In genomic region chr2:112835553-112836535, GRCh38 we compare ENCODE assay signal across 2 cellular contexts.
TF ChIP-seq lines count a peak whose summit lies in the region.

No MANE protein-coding gene starts in this region.

TF ChIP-seq in A549, 52 proteins besides CTCF, POLR2A, EP300 and RAD21 (continued from another document):
- TF ChIP-seq, protein P1, sequence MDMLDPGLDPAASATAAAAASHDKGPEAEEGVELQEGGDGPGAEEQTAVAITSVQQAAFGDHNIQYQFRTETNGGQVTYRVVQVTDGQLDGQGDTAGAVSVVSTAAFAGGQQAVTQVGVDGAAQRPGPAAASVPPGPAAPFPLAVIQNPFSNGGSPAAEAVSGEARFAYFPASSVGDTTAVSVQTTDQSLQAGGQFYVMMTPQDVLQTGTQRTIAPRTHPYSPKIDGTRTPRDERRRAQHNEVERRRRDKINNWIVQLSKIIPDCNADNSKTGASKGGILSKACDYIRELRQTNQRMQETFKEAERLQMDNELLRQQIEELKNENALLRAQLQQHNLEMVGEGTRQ (IDR thresholded peaks at IDR 0.05) = no peak
- TF ChIP-seq FOSB (CRISPR knock-in tag; IDR thresholded peaks at IDR 0.05) (no peak), JUN (IDR thresholded peaks at IDR 0.05) (no peak), MAX (IDR thresholded peaks at IDR 0.05) (no peak), RNF2 (IDR thresholded peaks at IDR 0.05; ENCODE audit: borderline replicate concordance, low read depth) (no peak), SREBF2 (IDR thresholded peaks at IDR 0.05) (no peak)
- TF ChIP-seq, protein P2, sequence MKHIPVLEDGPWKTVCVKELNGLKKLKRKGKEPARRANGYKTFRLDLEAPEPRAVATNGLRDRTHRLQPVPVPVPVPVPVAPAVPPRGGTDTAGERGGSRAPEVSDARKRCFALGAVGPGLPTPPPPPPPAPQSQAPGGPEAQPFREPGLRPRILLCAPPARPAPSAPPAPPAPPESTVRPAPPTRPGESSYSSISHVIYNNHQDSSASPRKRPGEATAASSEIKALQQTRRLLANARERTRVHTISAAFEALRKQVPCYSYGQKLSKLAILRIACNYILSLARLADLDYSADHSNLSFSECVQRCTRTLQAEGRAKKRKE (CRISPR knock-in tag; IDR thresholded peaks at IDR 0.05; ENCODE audit: low read depth) = no peak

TF ChIP-seq in GM23338, 12 proteins besides CTCF, POLR2A, EP300 and RAD21 (continued from another document):
- no peak for TF ChIP-seq ETS1 (IDR thresholded peaks at IDR 0.05)
- no peak for TF ChIP-seq ZNF462 (CRISPR knock-in tag; IDR thresholded peaks at IDR 0.05)
- TF ChIP-seq ZNF331 (CRISPR knock-in tag; IDR thresholded peaks at IDR 0.05; ENCODE audit: low read depth) = no peak
- no peak for TF ChIP-seq STAT1 (IDR thresholded peaks at IDR 0.05; ENCODE audit: unreplicated experiment)
- TF ChIP-seq, protein P3, sequence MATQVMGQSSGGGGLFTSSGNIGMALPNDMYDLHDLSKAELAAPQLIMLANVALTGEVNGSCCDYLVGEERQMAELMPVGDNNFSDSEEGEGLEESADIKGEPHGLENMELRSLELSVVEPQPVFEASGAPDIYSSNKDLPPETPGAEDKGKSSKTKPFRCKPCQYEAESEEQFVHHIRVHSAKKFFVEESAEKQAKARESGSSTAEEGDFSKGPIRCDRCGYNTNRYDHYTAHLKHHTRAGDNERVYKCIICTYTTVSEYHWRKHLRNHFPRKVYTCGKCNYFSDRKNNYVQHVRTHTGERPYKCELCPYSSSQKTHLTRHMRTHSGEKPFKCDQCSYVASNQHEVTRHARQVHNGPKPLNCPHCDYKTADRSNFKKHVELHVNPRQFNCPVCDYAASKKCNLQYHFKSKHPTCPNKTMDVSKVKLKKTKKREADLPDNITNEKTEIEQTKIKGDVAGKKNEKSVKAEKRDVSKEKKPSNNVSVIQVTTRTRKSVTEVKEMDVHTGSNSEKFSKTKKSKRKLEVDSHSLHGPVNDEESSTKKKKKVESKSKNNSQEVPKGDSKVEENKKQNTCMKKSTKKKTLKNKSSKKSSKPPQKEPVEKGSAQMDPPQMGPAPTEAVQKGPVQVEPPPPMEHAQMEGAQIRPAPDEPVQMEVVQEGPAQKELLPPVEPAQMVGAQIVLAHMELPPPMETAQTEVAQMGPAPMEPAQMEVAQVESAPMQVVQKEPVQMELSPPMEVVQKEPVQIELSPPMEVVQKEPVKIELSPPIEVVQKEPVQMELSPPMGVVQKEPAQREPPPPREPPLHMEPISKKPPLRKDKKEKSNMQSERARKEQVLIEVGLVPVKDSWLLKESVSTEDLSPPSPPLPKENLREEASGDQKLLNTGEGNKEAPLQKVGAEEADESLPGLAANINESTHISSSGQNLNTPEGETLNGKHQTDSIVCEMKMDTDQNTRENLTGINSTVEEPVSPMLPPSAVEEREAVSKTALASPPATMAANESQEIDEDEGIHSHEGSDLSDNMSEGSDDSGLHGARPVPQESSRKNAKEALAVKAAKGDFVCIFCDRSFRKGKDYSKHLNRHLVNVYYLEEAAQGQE (IDR thresholded peaks at IDR 0.05; ENCODE audit: unreplicated experiment) = no peak
- TF ChIP-seq JUNB (IDR thresholded peaks at IDR 0.05; ENCODE audit: unreplicated experiment) = no peak
- TF ChIP-seq EZH2 (IDR thresholded peaks at IDR 0.05; ENCODE audit: low read depth, unreplicated experiment) = no peak
- TF ChIP-seq POLR2AphosphoS5 (IDR thresholded peaks at IDR 0.05; ENCODE audit: low read depth) = no peak
- no peak for TF ChIP-seq ZNF114 (CRISPR knock-in tag; IDR thresholded peaks at IDR 0.05)
